In the genomic region with DNA sequence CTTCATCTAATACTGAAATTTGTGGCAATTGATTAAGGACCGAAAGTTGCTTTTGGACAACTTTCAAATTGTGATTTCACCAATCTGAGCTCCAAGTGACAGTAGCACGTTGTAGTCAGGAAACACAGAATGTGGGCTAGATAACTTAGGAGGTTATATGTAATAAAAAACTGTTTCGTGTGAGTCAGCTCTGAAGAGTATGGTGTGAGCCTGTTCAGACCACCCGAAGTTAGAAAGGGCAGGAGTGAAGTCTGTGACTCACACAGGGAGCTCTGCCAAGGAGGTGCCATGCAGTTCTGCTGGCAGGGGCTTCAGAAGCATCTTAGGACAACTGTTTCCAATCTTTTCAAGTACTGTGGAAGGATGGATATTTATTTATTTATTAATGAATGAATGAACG, we compare ENCODE assay signal across 11 cellular contexts. TPM values are rescaled to one million over a fixed set of nuclear protein-coding genes. Genes with fewer than 3 reads are reported as not detected.
A peak's percentile ranks its signal among the peaks of the same experiment; 100 is the strongest.
DNase-seq lines count a peak whose midpoint lies in the region; ATAC-seq, FAIRE-seq and TF ChIP-seq lines count a peak whose summit lies in the region.
"Had no signal": no experiment of that assay in that cellular context is flagged by ENCODE, and none has a peak within 500 bp of the region (broad histone marks: within the 10 kb centered on the region; RNA-seq: fewer than 3 reads in every experiment).

No MANE protein-coding gene starts in this region.

- no peaks in the 10 kb centered on the region for H3K9me1 ChIP-seq in endothelial cell of umbilical vein (replicated peaks; ENCODE audit: control insufficient read depth, extremely low read depth, insufficient read depth, low read length)

- H3K4me2 ChIP-seq in PC-3 (ENCODE audit: low read length) (peak overlapping the region; percentile 46), endothelial cell of umbilical vein (ENCODE audit: insufficient read depth, low read length) (peak overlapping the region; percentile 21)

- DNase-seq in GM04503 (ENCODE audit: low read depth) (peak; percentile 25), PC-3 (peak; percentile 82), endothelial cell of umbilical vein (ENCODE audit: low read depth, low spot score) (peak; percentile 74), progenitor cell of endocrine pancreas (ENCODE audit: low spot score, unreplicated experiment) (no peak), retina (no peak)
- no peak for DNase-seq in naive thymus-derived CD4-positive, alpha-beta T cell
- DNase-seq: NCI-H2171 treated with DMSO at 0.1 percent for 48 hours had no signal

- H3K27ac ChIP-seq in PC-3 (ENCODE audit: low read length) = peak overlapping the region; percentile 28; the same call in 1 of the 2 replicates
- peak overlapping the region; percentile 43 for H3K27ac ChIP-seq in endothelial cell of umbilical vein (ENCODE audit: insufficient read depth, low read depth, low read length)
- H3K27ac ChIP-seq in naive thymus-derived CD4-positive, alpha-beta T cell (ENCODE audit: low read depth, low read length) = no peak overlapping the region

- no peaks in the 10 kb centered on the region for H3K27me3 ChIP-seq in PC-3 (ENCODE audit: low read length)
- no peaks in the 10 kb centered on the region for H3K27me3 ChIP-seq in endothelial cell of umbilical vein (ENCODE audit: control insufficient read depth in 2 of 2, insufficient read depth in 2 of 2, low read length in 2 of 2)
- H3K27me3 ChIP-seq in naive thymus-derived CD4-positive, alpha-beta T cell (ENCODE audit: control insufficient read depth in 2 of 2, insufficient read depth in 2 of 2, low read length in 2 of 2) = no peaks in the 10 kb centered on the region

- TF ChIP-seq CTCF in PC-3 (conservative IDR thresholded peaks at IDR 0.05; ENCODE audit: low read depth, low read length) (no peak), endothelial cell of umbilical vein (IDR thresholded peaks at IDR 0.05; ENCODE audit: extremely low read depth in 1 of 2, insufficient read depth in 1 of 2, low read depth in 1 of 2, low read length in 2 of 2) (no peak), progenitor cell of endocrine pancreas (IDR thresholded peaks at IDR 0.05; ENCODE audit: unreplicated experiment) (no peak)

- H3K36me3 ChIP-seq in PC-3 (ENCODE audit: low read depth, low read length) (no peaks in the 10 kb centered on the region), endothelial cell of umbilical vein (ENCODE audit: control insufficient read depth in 2 of 2, extremely low read depth in 1 of 2, insufficient read depth in 2 of 2, low read length in 2 of 2) (no peaks in the 10 kb centered on the region)
- no peaks in the 10 kb centered on the region for H3K36me3 ChIP-seq in naive thymus-derived CD4-positive, alpha-beta T cell (ENCODE audit: control insufficient read depth in 2 of 3, insufficient read depth in 3 of 3, low read length in 3 of 3)

- peaks cover under 1% of the 10 kb centered on the region for H3K36me3 Mint-ChIP-seq in progenitor cell of endocrine pancreas (ENCODE audit: insufficient read depth)
- H3K36me3 Mint-ChIP-seq in naive thymus-derived CD4-positive, alpha-beta T cell = peaks cover 0 to 2% (median 0%) of the 10 kb centered on the region in 5 donors

- no peak overlapping the region for H3K9ac ChIP-seq in PC-3 (ENCODE audit: low read length)
- peak overlapping the region; percentile 18 for H3K9ac ChIP-seq in endothelial cell of umbilical vein (replicated peaks; ENCODE audit: extremely low read depth, insufficient read depth, low read length)

- peaks cover 2% of the 10 kb centered on the region for H3K27me3 Mint-ChIP-seq in progenitor cell of endocrine pancreas
- peaks cover 0 to 11% (median 0%) of the 10 kb centered on the region in 5 donors for H3K27me3 Mint-ChIP-seq in naive thymus-derived CD4-positive, alpha-beta T cell

- no peaks in the 10 kb centered on the region for H3K9me3 Mint-ChIP-seq in progenitor cell of endocrine pancreas (ENCODE audit: low read depth)
- H3K9me3 Mint-ChIP-seq in naive thymus-derived CD4-positive, alpha-beta T cell = peaks cover 0 to 1% (median 0%) of the 10 kb centered on the region in 11 donors
- H3K9me3 Mint-ChIP-seq: dendritic cell treated with granulocyte-macrophage colony-stimulating factor and Interleukin-4, amounts not matched to agents 40 ng/mL and 50 ng/mL, for 4 days had no signal

- H3K79me2 ChIP-seq in PC-3 (ENCODE audit: low read length) (no peaks in the 10 kb centered on the region), endothelial cell of umbilical vein (ENCODE audit: control insufficient read depth, insufficient read depth, low read length) (no peaks in the 10 kb centered on the region)

- peak overlapping the region; percentile 35 for H3K27ac Mint-ChIP-seq in progenitor cell of endocrine pancreas
- H3K27ac Mint-ChIP-seq in naive thymus-derived CD4-positive, alpha-beta T cell = no peak overlapping the region
- H3K27ac Mint-ChIP-seq: dendritic cell treated with granulocyte-macrophage colony-stimulating factor and Interleukin-4, amounts not matched to agents 40 ng/mL and 50 ng/mL, for 4 days had no signal

- no peak overlapping the region for H3K4me3 Mint-ChIP-seq in progenitor cell of endocrine pancreas (ENCODE audit: low read depth)
- no peak overlapping the region for H3K4me3 Mint-ChIP-seq in naive thymus-derived CD4-positive, alpha-beta T cell
- H3K4me3 Mint-ChIP-seq: dendritic cell treated with granulocyte-macrophage colony-stimulating factor and Interleukin-4, amounts not matched to agents 40 ng/mL and 50 ng/mL, for 4 days had no signal

- no TSS peak for BruUV-seq in PC-3 (replicated peaks; lab: Mats Ljungman, UMichigan)
- BruUV-seq in endothelial cell of umbilical vein (replicated peaks; lab: Mats Ljungman, UMichigan) = no TSS peak

- peaks cover 19% of the 10 kb centered on the region for H3K4me1 Mint-ChIP-seq in progenitor cell of endocrine pancreas (ENCODE audit: low read depth)
- H3K4me1 Mint-ChIP-seq in naive thymus-derived CD4-positive, alpha-beta T cell = peaks cover 0 to 5% (median under 1%) of the 10 kb centered on the region in 7 donors

- intact Hi-C loops in PC-3 (cut with micrococcal nuclease) (no loop called here), endothelial cell of umbilical vein (cut with micrococcal nuclease) (no loop called here)
- intact Hi-C loops in naive thymus-derived CD4-positive, alpha-beta T cell (cut with micrococcal nuclease) = no loop called here

- CTCF ChIA-PET in PC-3 (lab: Charles Lee) = interaction anchor here (0.6 kb wide), 1 partner anchor 84 kb away, joined by 4 read pairs; no protein-coding TSS in a partner anchor
- CTCF ChIA-PET in endothelial cell of umbilical vein (lab: Charles Lee) = interaction anchor here (2.0 to 2.1 kb wide), 2 partner anchors 11 to 16 kb away, joined by 7 to 8 read pairs; partner anchors contain the start of gene ZBTB34
- CTCF ChIA-PET in naive thymus-derived CD4-positive, alpha-beta T cell (lab: Charles Lee) = no interaction called here

- H3K9me3 ChIP-seq in PC-3 (ENCODE audit: low read length) (no peaks in the 10 kb centered on the region), endothelial cell of umbilical vein (replicated peaks; ENCODE audit: control insufficient read depth, insufficient read depth, low read length) (no peaks in the 10 kb centered on the region)
- no peaks in the 10 kb centered on the region for H3K9me3 ChIP-seq in naive thymus-derived CD4-positive, alpha-beta T cell (ENCODE audit: control insufficient read depth in 2 of 3, low read length in 3 of 3)

- H3K4me1 ChIP-seq in PC-3 (ENCODE audit: insufficient read depth, low read length) (peaks cover 9% of the 10 kb centered on the region), endothelial cell of umbilical vein (ENCODE audit: control insufficient read depth, extremely low read depth, insufficient read depth, low read length) (peaks cover 13% of the 10 kb centered on the region)
- H3K4me1 ChIP-seq in naive thymus-derived CD4-positive, alpha-beta T cell (ENCODE audit: control insufficient read depth in 2 of 2, insufficient read depth in 2 of 2, low read length in 2 of 2) = no peaks in the 10 kb centered on the region

- peak; percentile 84 for FAIRE-seq in endothelial cell of umbilical vein (lab: Jason Lieb, UNC)
- FAIRE-seq: H1 had no signal

- no peaks in the 10 kb centered on the region for H4K20me1 ChIP-seq in PC-3 (ENCODE audit: low read length)
- H4K20me1 ChIP-seq in endothelial cell of umbilical vein (replicated peaks; ENCODE audit: control insufficient read depth, extremely low read depth, insufficient read depth, low read length) = no peaks in the 10 kb centered on the region

- 0 out of 2 replicates have a peak overlapping the region, but pooled peaks have one; percentile 4 for H3K4me3 ChIP-seq in PC-3 (ENCODE audit: low read length)
- H3K4me3 ChIP-seq in endothelial cell of umbilical vein (replicated peaks in 1 of 3; ENCODE audit: insufficient read depth in 1 of 3, low read depth in 1 of 3, low read length in 3 of 3) = no peak overlapping the region
- no peak overlapping the region for H3K4me3 ChIP-seq in naive thymus-derived CD4-positive, alpha-beta T cell (ENCODE audit: low read length)

- dilution Hi-C loops in endothelial cell of umbilical vein (cut with MboI; ENCODE audit: extremely low pct_ligation_motif_present, low sequenced_read_pairs) = no loop called here

- H3K9me2 ChIP-seq in PC-3 (replicated peaks; ENCODE audit: low read length) = no peaks in the 10 kb centered on the region

- POLR2A ChIA-PET in PC-3 (lab: Charles Lee; ENCODE audit: unreplicated experiment) = no interaction called here
- POLR2A ChIA-PET in endothelial cell of umbilical vein (lab: Charles Lee) = interaction anchor here (0.6 kb wide), 1 partner anchor 16 kb away, joined by 3 read pairs; no protein-coding TSS in a partner anchor
- POLR2A ChIA-PET in naive thymus-derived CD4-positive, alpha-beta T cell (lab: Charles Lee) = no interaction called here

- H2AFZ ChIP-seq in PC-3 (ENCODE audit: low read length) = no peak overlapping the region
- no peak overlapping the region for H2AFZ ChIP-seq in endothelial cell of umbilical vein (ENCODE audit: low read depth, low read length)

- no peak for TF ChIP-seq POLR2A in endothelial cell of umbilical vein (IDR thresholded peaks at IDR 0.05; ENCODE audit: low read depth, low read length)

- ATAC-seq in PC-3 = peak; percentile 96
- no peak for ATAC-seq in HG03378 (IDR thresholded peaks at IDR 0.05; ENCODE audit: unreplicated experiment)
- ATAC-seq in naive thymus-derived CD4-positive, alpha-beta T cell = no peak
- no peak for ATAC-seq in HG03520 (IDR thresholded peaks at IDR 0.05; ENCODE audit: unreplicated experiment)

- H3F3A ChIP-seq in PC-3 (ENCODE audit: low read length, unreplicated experiment) = no peaks in the 10 kb centered on the region

RNA-seq across cellular contexts. Expression of gene ZBTB34, which starts 16.4 kb away (rescaled TPM):
- total RNA-seq in PC-3 (2014; rRNA removed) (1.6 and 1.8 TPM in 2 replicates), endothelial cell of umbilical vein (9.3 and 9.6 TPM in 2 replicates), progenitor cell of endocrine pancreas (21.5 TPM in 2 replicates)
- 4.0 and 4.3 TPM in 2 replicates for polyA plus RNA-seq in endothelial cell of umbilical vein
- polyA plus RNA-seq in endothelial cell of umbilical vein (2011; cell fraction: cytosol; rRNA removed) = 3.4 and 4.0 TPM in 2 replicates
- 5.7 and 6.4 TPM in 2 replicates for polyA plus RNA-seq in endothelial cell of umbilical vein (2011; cell fraction: nucleus; rRNA removed)
- polyA plus RNA-seq in endothelial cell of umbilical vein (2012) = 3.7 and 4.1 TPM in 2 replicates
- polyA minus RNA-seq in endothelial cell of umbilical vein = 14.9 and 15.5 TPM in 2 replicates
- polyA minus RNA-seq in endothelial cell of umbilical vein (2011; cell fraction: cytosol; rRNA and poly(A)+ RNA removed) = 10.5 TPM
- polyA minus RNA-seq in endothelial cell of umbilical vein (2011; cell fraction: nucleus; rRNA and poly(A)+ RNA removed) = 5.3 and 8.7 TPM in 2 replicates
- 1 to 10 TPM; 5.2 to 9.4 (median 8.8) TPM for total RNA-seq in naive thymus-derived CD4-positive, alpha-beta T cell
- 1 to 10 TPM in 1 of 2 donors, under 1 TPM in 1; 0.73 to 1.2 TPM for polyA plus RNA-seq in naive thymus-derived CD4-positive, alpha-beta T cell

RNA-seq across cellular contexts. Expression of gene ZBTB43, which starts 39.2 kb away (rescaled TPM):
- total RNA-seq in PC-3 (2014; rRNA removed) (5.9 and 36.1 TPM in 2 replicates), endothelial cell of umbilical vein (9.0 and 14.2 TPM in 2 replicates), progenitor cell of endocrine pancreas (16.9 and 21.8 TPM in 2 replicates)
- polyA plus RNA-seq in endothelial cell of umbilical vein = 3.2 and 19.2 TPM in 2 replicates
- 2.6 and 3.1 TPM in 2 replicates for polyA plus RNA-seq in endothelial cell of umbilical vein (2011; cell fraction: cytosol; rRNA removed)
- 6.9 and 7.4 TPM in 2 replicates for polyA plus RNA-seq in endothelial cell of umbilical vein (2011; cell fraction: nucleus; rRNA removed)
- polyA plus RNA-seq in endothelial cell of umbilical vein (2012) = 4.5 and 7.6 TPM in 2 replicates
- polyA minus RNA-seq in endothelial cell of umbilical vein = 9.1 and 9.7 TPM in 2 replicates
- polyA minus RNA-seq in endothelial cell of umbilical vein (2011; cell fraction: cytosol; rRNA and poly(A)+ RNA removed) = 11.4 TPM
- polyA minus RNA-seq in endothelial cell of umbilical vein (2011; cell fraction: nucleus; rRNA and poly(A)+ RNA removed) = 4.6 and 6.8 TPM in 2 replicates
- total RNA-seq in naive thymus-derived CD4-positive, alpha-beta T cell = 10 to 100 TPM; 17.8 to 31.4 (median 28.2) TPM
- polyA plus RNA-seq in naive thymus-derived CD4-positive, alpha-beta T cell = 1 to 10 TPM; 6.9 to 7.9 TPM

Comparison
In these comparisons a context has a peak if more than half of its experiments do, and no peak if none do; other contexts are left out.
1. DNase-seq: peak in GM04503 (single experiment), PC-3 (single experiment) and endothelial cell of umbilical vein (single experiment); none in progenitor cell of endocrine pancreas (single experiment), naive thymus-derived CD4-positive, alpha-beta T cell (0 of 9) and retina (single experiment).